In genomic region chr9:128635266-128636023, GRCh38 we compare ENCODE assay signal across 9 cellular contexts. TPM values are rescaled to one million over a fixed set of nuclear protein-coding genes. Genes with fewer than 3 reads are reported as not detected.
DNase-seq lines count a peak whose midpoint lies in the region; ATAC-seq and TF ChIP-seq lines count a peak whose summit lies in the region.
"Had no signal": no experiment of that assay in that cellular context is flagged by ENCODE, and none has a peak within 500 bp of the region (broad histone marks: within the 10 kb centered on the region; RNA-seq: fewer than 3 reads in every experiment).

No MANE protein-coding gene starts in this region.

- H3F3A ChIP-seq in OCI-LY1 (ENCODE audit: insufficient read depth, low read length): no peaks in the 10 kb centered on the region

- H3K27ac ChIP-seq in OCI-LY1 (ENCODE audit: low read depth, low read length, poor library complexity, severe bottlenecking): no peak overlapping the region
- H3K27ac ChIP-seq in endodermal cell (ENCODE audit: low read depth, low read length): peak overlapping the region; percentile 74

- no peaks in the 10 kb centered on the region for H3K9me3 ChIP-seq in OCI-LY1 (ENCODE audit: low read length)
- no peaks in the 10 kb centered on the region for H3K9me3 ChIP-seq in endodermal cell (ENCODE audit: control insufficient read depth, low read length)

- no peak overlapping the region for H2AFZ ChIP-seq in OCI-LY1 (ENCODE audit: low read length)

- H3K27me3 ChIP-seq in OCI-LY1 (ENCODE audit: insufficient read depth, low read length) (no peaks in the 10 kb centered on the region), endodermal cell (ENCODE audit: control insufficient read depth, insufficient read depth, low read length, poor library complexity, severe bottlenecking) (no peaks in the 10 kb centered on the region)

- H3K27me3 Mint-ChIP-seq in activated T-cell treated with anti-CD3 and anti-CD28 coated beads, Interleukin-2, amount 50 U/mL, for 72 hours (ENCODE audit: low read depth): no peaks in the 10 kb centered on the region
- H3K27me3 Mint-ChIP-seq in endodermal cell (ENCODE audit: insufficient read depth): no peaks in the 10 kb centered on the region
- no peaks in the 10 kb centered on the region for H3K27me3 Mint-ChIP-seq in mesothelial cell of epicardium (ENCODE audit: low read depth)
- H3K27me3 Mint-ChIP-seq: CD8-positive, alpha-beta memory T cell had no signal

- H3K4me2 ChIP-seq in OCI-LY1 (ENCODE audit: low read length): no peak overlapping the region

- H3K27ac Mint-ChIP-seq in activated T-cell treated with anti-CD3 and anti-CD28 coated beads, Interleukin-2, amount 50 U/mL, for 72 hours: no peak overlapping the region
- peak overlapping the region; percentile 94 for H3K27ac Mint-ChIP-seq in endodermal cell
- peak overlapping the region; percentile 83 for H3K27ac Mint-ChIP-seq in mesothelial cell of epicardium
- H3K27ac Mint-ChIP-seq: CD8-positive, alpha-beta memory T cell had no signal

- no peaks in the 10 kb centered on the region for H3K9me3 Mint-ChIP-seq in activated T-cell treated with anti-CD3 and anti-CD28 coated beads, Interleukin-2, amount 50 U/mL, for 72 hours
- H3K9me3 Mint-ChIP-seq in endodermal cell (no peaks in the 10 kb centered on the region), mesothelial cell of epicardium (no peaks in the 10 kb centered on the region)
- H3K9me3 Mint-ChIP-seq: CD8-positive, alpha-beta memory T cell had no signal

- 69 to 72% methylated on average over 11 to 20 of the region's 20 CpGs for WGBS in endodermal cell (ENCODE audit: insufficient coverage in 1 of 2, insufficient read length in 1 of 2), 2 experiments

- H3K4me1 ChIP-seq in OCI-LY1 (ENCODE audit: insufficient read depth, low read length, severe bottlenecking) (no peaks in the 10 kb centered on the region), endodermal cell (ENCODE audit: control insufficient read depth, insufficient read depth, low read length) (peaks cover 6% of the 10 kb centered on the region)

- no peak for DNase-seq in activated T-cell treated with anti-CD3 and anti-CD28 coated beads, Interleukin-2, amount 50 U/mL, for 72 hours
- DNase-seq in activated T-cell treated with anti-CD3 and anti-CD28 coated beads, Interleukin-2, amount 50 U/mL, for 1 hour: no peak
- DNase-seq in endodermal cell: peak; percentile 98
- peak; percentile 67 to 80 for DNase-seq in mesothelial cell of epicardium (ENCODE audit: low spot score in 2 of 2, unreplicated experiment in 2 of 2)
- DNase-seq in KG1 (lab: John Stamatoyannopoulos, UW): no peak

- H3K9me2 ChIP-seq in OCI-LY1 (ENCODE audit: low read depth, low read length): no peaks in the 10 kb centered on the region

- H3K36me3 Mint-ChIP-seq in activated T-cell treated with anti-CD3 and anti-CD28 coated beads, Interleukin-2, amount 50 U/mL, for 72 hours (ENCODE audit: insufficient read depth in 2 of 2): peaks cover 0 to 7% of the 10 kb centered on the region in 2 donors
- peaks cover 54% of the 10 kb centered on the region for H3K36me3 Mint-ChIP-seq in endodermal cell (ENCODE audit: low read depth)
- H3K36me3 Mint-ChIP-seq in mesothelial cell of epicardium: peaks cover 25% of the 10 kb centered on the region

- no peak overlapping the region for H3K4me3 Mint-ChIP-seq in activated T-cell treated with anti-CD3 and anti-CD28 coated beads, Interleukin-2, amount 50 U/mL, for 72 hours
- H3K4me3 Mint-ChIP-seq in endodermal cell (no peak overlapping the region), mesothelial cell of epicardium (no peak overlapping the region)
- H3K4me3 Mint-ChIP-seq: CD8-positive, alpha-beta memory T cell had no signal

- no peaks in the 10 kb centered on the region for H4K20me1 ChIP-seq in OCI-LY1 (ENCODE audit: insufficient read depth, low read length)

- no peaks in the 10 kb centered on the region for H3K4me1 Mint-ChIP-seq in activated T-cell treated with anti-CD3 and anti-CD28 coated beads, Interleukin-2, amount 50 U/mL, for 72 hours (ENCODE audit: low read depth)
- H3K4me1 Mint-ChIP-seq in endodermal cell: peaks cover 2% of the 10 kb centered on the region
- peaks cover 17% of the 10 kb centered on the region for H3K4me1 Mint-ChIP-seq in mesothelial cell of epicardium
- H3K4me1 Mint-ChIP-seq: CD8-positive, alpha-beta memory T cell had no signal

- no peak overlapping the region for H3K9ac ChIP-seq in OCI-LY1 (ENCODE audit: low read length)
- H3K9ac ChIP-seq in endodermal cell (ENCODE audit: extremely low read depth, low read length, poor library complexity, severe bottlenecking): peak overlapping the region; percentile 60

- TF ChIP-seq CTCF in OCI-LY1 (IDR thresholded peaks at IDR 0.05; ENCODE audit: low read length) (peak; percentile 32; the same call in 1 of the 2 replicates), endodermal cell (conservative IDR thresholded peaks at IDR 0.05) (peak; percentile 91), mesothelial cell of epicardium (IDR thresholded peaks at IDR 0.05; ENCODE audit: unreplicated experiment) (peak; percentile 82)

- ATAC-seq in activated T-cell treated with anti-CD3 and anti-CD28 coated beads, Interleukin-2, amount 50 U/mL, for 72 hours (replicated peaks in 1 of 2): peak; percentile 13 to 17
- ATAC-seq in GM18502 (IDR thresholded peaks at IDR 0.05; ENCODE audit: poor library complexity, unreplicated experiment): no peak
- no peak for ATAC-seq in GM21381 (IDR thresholded peaks at IDR 0.05; ENCODE audit: unreplicated experiment)

- peaks cover 75% of the 10 kb centered on the region for H3K36me3 ChIP-seq in OCI-LY1 (ENCODE audit: insufficient read depth, low read length)
- peaks cover 41% of the 10 kb centered on the region for H3K36me3 ChIP-seq in endodermal cell (ENCODE audit: control insufficient read depth, insufficient read depth, low read length)

- H3K79me2 ChIP-seq in OCI-LY1 (ENCODE audit: insufficient read depth, low read length): no peaks in the 10 kb centered on the region

- no peak overlapping the region for H3K4me3 ChIP-seq in OCI-LY1 (ENCODE audit: low read depth, low read length, poor library complexity, severe bottlenecking)
- H3K4me3 ChIP-seq in endodermal cell (ENCODE audit: low read length): no peak overlapping the region

RNA-seq across cellular contexts. Expression of gene DYNC2I2, which starts 21.2 kb away (rescaled TPM):
- total RNA-seq in activated T-cell treated with anti-CD3 and anti-CD28 coated beads, Interleukin-2, amount 50 U/mL, for 72 hours: 10 to 100 TPM; 27.1 to 31.2 TPM
- total RNA-seq in endodermal cell (100 to 1,000 TPM in 1 of 2 donors, 10 to 100 TPM in 1; 87.8 to 119 TPM), mesothelial cell of epicardium (35.2 to 38.3 TPM (median 37.2 TPM) in 3 replicates)
- 83.9 TPM for polyA plus RNA-seq in endodermal cell (2013, experiment 1 of 2)
- polyA plus RNA-seq in endodermal cell (2013, experiment 2 of 2): 77.9 TPM

RNA-seq across cellular contexts. Expression of gene SET, which starts 53.6 kb away (rescaled TPM):
- 100 to 1,000 TPM; 448 to 582 TPM for total RNA-seq in activated T-cell treated with anti-CD3 and anti-CD28 coated beads, Interleukin-2, amount 50 U/mL, for 72 hours
- total RNA-seq in endodermal cell: 100 to 1,000 TPM; 762 to 795 TPM
- 715 TPM for polyA plus RNA-seq in endodermal cell (2013, experiment 1 of 2)
- polyA plus RNA-seq in endodermal cell (2013, experiment 2 of 2): 707 TPM
- total RNA-seq in mesothelial cell of epicardium: 443 to 471 TPM (median 467 TPM) in 3 replicates

Comparison
In these comparisons a context has a peak if more than half of its experiments do, and no peak if none do; other contexts are left out.
1. ATAC-seq: peak in activated T-cell treated with anti-CD3 and anti-CD28 coated beads, Interleukin-2, amount 50 U/mL, for 72 hours (2 of 2); none in GM18502 (single experiment) and GM21381 (single experiment).
2. DNase-seq: peak in endodermal cell (single experiment) and mesothelial cell of epicardium (2 of 2); none in activated T-cell treated with anti-CD3 and anti-CD28 coated beads, Interleukin-2, amount 50 U/mL, for 72 hours (0 of 2), activated T-cell treated with anti-CD3 and anti-CD28 coated beads, Interleukin-2, amount 50 U/mL, for 1 hour (single experiment) and KG1 (single experiment).
3. CTCF ChIP-seq: peak in every context shown above with its lines; median percentile 91 in endodermal cell; 82 in mesothelial cell of epicardium; 32 in OCI-LY1.